ENCODE assay signal across 21 cellular contexts in the genomic region with DNA sequence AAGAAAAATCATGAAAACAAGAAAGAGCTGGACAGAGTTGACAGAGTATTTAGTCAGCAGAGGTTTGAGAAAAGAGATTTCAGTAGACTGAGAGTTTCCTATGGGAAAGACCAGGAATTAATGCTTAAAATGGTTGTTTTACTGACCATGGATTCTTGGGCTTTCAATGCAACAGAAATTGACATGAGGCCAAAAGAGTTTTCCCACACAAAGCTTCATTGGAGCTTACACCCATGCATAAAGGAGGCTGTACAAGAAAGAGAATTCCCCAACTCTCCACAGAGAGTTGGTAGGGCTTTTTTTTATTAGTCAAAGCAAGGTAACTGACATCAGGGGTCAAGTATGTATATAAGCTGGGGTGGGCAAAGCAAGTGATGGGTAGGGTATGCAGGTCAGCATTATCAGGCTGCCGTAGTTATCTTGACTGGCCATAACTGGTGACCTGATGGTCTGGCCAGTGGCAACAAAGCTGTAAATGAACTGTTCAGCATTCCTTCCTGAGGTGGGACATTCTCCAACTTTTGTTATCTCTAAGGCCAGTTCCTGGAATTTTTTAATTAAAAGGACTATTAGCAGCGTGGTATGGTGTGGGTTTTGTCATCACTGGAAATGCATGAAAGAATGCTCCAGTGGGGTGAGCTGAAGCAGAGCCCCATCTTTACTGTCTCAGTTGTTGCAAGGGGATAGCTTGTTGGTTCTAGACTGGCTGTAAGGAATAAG.
"Had no signal": no experiment of that assay in that cellular context is flagged by ENCODE, and none has a peak within 500 bp of the region (broad histone marks: within the 10 kb centered on the region; RNA-seq: fewer than 3 reads in every experiment).

No MANE protein-coding gene starts in this region.

- DNase-seq: activated CD4-positive, alpha-beta T cell treated with anti-CD3 and anti-CD28 coated beads, Interleukin-2, amount 10 ng/mL, durations not matched to agents 7 days and 5 days; activated CD4-positive, CD25-positive, alpha-beta regulatory T cell treated with anti-CD3 and anti-CD28 coated beads, Interleukin-2, amount 50 U/mL, for 72 hours; activated CD8-positive, alpha-beta memory T cell treated with anti-CD3 and anti-CD28 coated beads, Interleukin-2, amount 10 ng/mL, durations not matched to agents 7 days and 5 days; activated CD8-positive, alpha-beta T cell treated with anti-CD3 and anti-CD28 coated beads for 36 hours; activated effector memory CD4-positive, alpha-beta T cell treated with anti-CD3 and anti-CD28 coated beads, Interleukin-2, amount 50 U/mL, for 16 hours; activated naive CD4-positive, alpha-beta T cell treated with anti-CD3 and anti-CD28 coated beads, Interleukin-2, amount 10 ng/mL, durations not matched to agents 7 days and 5 days; activated naive CD8-positive, alpha-beta T cell treated with anti-CD3 and anti-CD28 coated beads, Interleukin-2, amount 50 U/mL, for 24 hours; activated T-cell treated with anti-CD3 and anti-CD28 coated beads for 4 hours; central memory CD4-positive, alpha-beta T cell; effector memory CD4-positive, alpha-beta T cell; foreskin melanocyte; glutamatergic neuron; immature natural killer cell; left ventricle myocardium inferior; natural killer cell; ovary; psoas muscle; stimulated activated CD4-positive, alpha-beta T cell treated with anti-CD3 and anti-CD28 coated beads, Interleukin-4, amount 100 ng/mL, for 24 hours; stimulated activated naive CD8-positive, alpha-beta T cell treated with anti-CD3 and anti-CD28 coated beads, Interleukin-15, Interleukin-2, amounts not matched to agents 100 U/mL and 50 U/mL, for 24 hours; upper lobe of right lung; WERI-Rb-1 had no signal

- ATAC-seq: activated CD8-positive, alpha-beta memory T cell treated with anti-CD3 and anti-CD28 coated beads, Interleukin-2, amount 10 ng/mL, durations not matched to agents 7 days and 5 days; activated CD8-positive, alpha-beta T cell treated with anti-CD3 and anti-CD28 coated beads for 36 hours; activated naive CD8-positive, alpha-beta T cell treated with anti-CD3 and anti-CD28 coated beads, Interleukin-2, amount 50 U/mL, for 24 hours; natural killer cell; psoas muscle; stimulated activated naive CD8-positive, alpha-beta T cell treated with anti-CD3 and anti-CD28 coated beads, Interleukin-15, Interleukin-2, amounts not matched to agents 100 U/mL and 50 U/mL, for 24 hours; upper lobe of right lung had no signal
